In genomic region chr10:16779375-16779774, GRCh38 we compare ENCODE assay signal across 8 cellular contexts. TPM values are rescaled to one million over a fixed set of nuclear protein-coding genes. Genes with fewer than 3 reads are reported as not detected.
DNase-seq lines count a peak whose midpoint lies in the region; ATAC-seq and TF ChIP-seq lines count a peak whose summit lies in the region.

No MANE protein-coding gene starts in this region.

- no peaks in the 10 kb centered on the region for H3K27me3 Mint-ChIP-seq in naive thymus-derived CD8-positive, alpha-beta T cell

- peaks cover 5 to 27% (median 5%) of the 10 kb centered on the region in 3 donors for H3K36me3 Mint-ChIP-seq in naive thymus-derived CD8-positive, alpha-beta T cell

- H3K4me1 Mint-ChIP-seq in naive thymus-derived CD8-positive, alpha-beta T cell, result peaks cover 16 to 34% (median 32%) of the 10 kb centered on the region in 4 donors

- no peaks in the 10 kb centered on the region for H3K9me3 Mint-ChIP-seq in naive thymus-derived CD8-positive, alpha-beta T cell

- peak overlapping the region in 3 of 10 donors; percentile 20 to 43 (median 28) for H3K4me3 Mint-ChIP-seq in naive thymus-derived CD8-positive, alpha-beta T cell

- POLR2A ChIA-PET in naive thymus-derived CD8-positive, alpha-beta T cell (lab: Charles Lee), result no interaction called here
- POLR2A ChIA-PET in RWPE1 (lab: Yijun Ruan, JAX; ENCODE audit: low non-redundant PET), result no interaction called here

- H3K27ac Mint-ChIP-seq in naive thymus-derived CD8-positive, alpha-beta T cell, result peak overlapping the region; percentile 28 to 88 (median 72)

- DNase-seq in GM12864 (ENCODE audit: low read depth) (peak; percentile 15), pons (ENCODE audit: low spot score) (no peak), RWPE1 (ENCODE audit: low spot score) (no peak), midbrain (lab: John Stamatoyannopoulos, UW) (no peak)
- DNase-seq in activated CD4-positive, CD25-positive, alpha-beta regulatory T cell treated with anti-CD3 and anti-CD28 coated beads, Interleukin-2, amount 50 U/mL, for 16 hours (ENCODE audit: low read depth, low spot score), result peak; percentile 43
- peak in 5 of 10 donors; percentile 5 to 53 (median 26) for DNase-seq in naive thymus-derived CD8-positive, alpha-beta T cell

- H3K4me3 ChIP-seq in GM12864 (ENCODE audit: low read depth, low read length), result no peak overlapping the region

- H3K27ac ChIP-seq in RWPE1, result no peak overlapping the region

- no peak for TF ChIP-seq CTCF in GM12864 (IDR thresholded peaks at IDR 0.05; ENCODE audit: low read depth, low read length, missing control alignments)
- no peak for TF ChIP-seq CTCF in RWPE1 (conservative IDR thresholded peaks at IDR 0.05; ENCODE audit: low read depth)

- ATAC-seq in GM21786 (IDR thresholded peaks at IDR 0.05; ENCODE audit: unreplicated experiment) (peak; percentile 71), HG02938 (IDR thresholded peaks at IDR 0.05; ENCODE audit: unreplicated experiment) (no peak)
- ATAC-seq in naive thymus-derived CD8-positive, alpha-beta T cell, result peak; percentile 67 to 70

- CTCF ChIA-PET in RWPE1 (lab: Yijun Ruan, JAX), result interaction anchor here (1.1 kb wide), 1 partner anchor 11 kb away, joined by 3 read pairs; no protein-coding TSS in a partner anchor

RNA-seq across cellular contexts. Expression of gene RSU1, which starts 37.8 kb away (rescaled TPM):
- 10 to 100 TPM; 57.8 to 64.6 TPM for total RNA-seq in naive thymus-derived CD8-positive, alpha-beta T cell
- 100 to 1,000 TPM; 127 to 149 (median 138) TPM for polyA plus RNA-seq in naive thymus-derived CD8-positive, alpha-beta T cell

Comparison
In these comparisons a context has a peak if more than half of its experiments do, and no peak if none do; other contexts are left out.
1. DNase-seq: peak in GM12864 (single experiment) and activated CD4-positive, CD25-positive, alpha-beta regulatory T cell treated with anti-CD3 and anti-CD28 coated beads, Interleukin-2, amount 50 U/mL, for 16 hours (single experiment); none in pons (single experiment), RWPE1 (single experiment) and midbrain (single experiment).